In the genomic region with DNA sequence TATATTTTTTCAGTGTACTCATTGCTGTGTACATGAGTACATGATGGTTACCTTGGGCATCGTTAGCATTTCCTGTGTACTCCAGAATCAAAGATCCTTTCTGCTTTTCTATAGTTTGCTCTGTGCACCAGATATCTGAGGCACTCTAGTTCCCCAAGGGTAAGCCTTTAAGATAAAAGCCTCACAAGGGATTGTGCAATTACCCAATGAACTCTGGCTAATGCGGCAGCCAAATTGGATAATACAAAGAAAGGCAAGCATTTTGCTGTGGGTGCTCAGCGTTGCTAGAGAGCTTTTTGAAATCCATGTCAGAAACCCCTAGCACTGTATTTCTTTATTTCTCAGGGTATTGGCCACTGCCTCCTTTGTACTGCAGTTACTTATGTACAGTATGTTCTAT, we compare ENCODE assay signal across 21 cellular contexts. TPM values are rescaled to one million over a fixed set of nuclear protein-coding genes. Genes with fewer than 3 reads are reported as not detected.
DNase-seq lines count a peak whose midpoint lies in the region; ATAC-seq and TF ChIP-seq lines count a peak whose summit lies in the region.
"Had no signal": no experiment of that assay in that cellular context is flagged by ENCODE, and none has a peak within 500 bp of the region (broad histone marks: within the 10 kb centered on the region; RNA-seq: fewer than 3 reads in every experiment).

No MANE protein-coding gene starts in this region.

- no peaks in the 10 kb centered on the region for H3K9me2 ChIP-seq in Karpas-422 (replicated peaks; ENCODE audit: insufficient read depth, low read length)

- H3K27ac ChIP-seq in Karpas-422 (ENCODE audit: low read length) (no peak overlapping the region), right cardiac atrium (ENCODE audit: low read length) (no peak overlapping the region), transverse colon (no peak overlapping the region)
- H3K27ac ChIP-seq: gastrocnemius medialis, GM23248, psoas muscle, SJCRH30, tibial artery had no signal

- no peaks in the 10 kb centered on the region for H3K9me3 ChIP-seq in Karpas-422 (ENCODE audit: low read length)
- no peaks in the 10 kb centered on the region for H3K9me3 ChIP-seq in right cardiac atrium (ENCODE audit: control insufficient read depth, low read length)
- no peaks in the 10 kb centered on the region for H3K9me3 ChIP-seq in transverse colon
- H3K9me3 ChIP-seq in Caco-2 = no peaks in the 10 kb centered on the region
- H3K9me3 ChIP-seq: gastrocnemius medialis, psoas muscle, SJCRH30, tibial artery had no signal

- H3K27ac Mint-ChIP-seq in Caco-2 (ENCODE audit: unreplicated experiment) = no peak overlapping the region
- H3K27ac Mint-ChIP-seq: activated CD4-positive, alpha-beta T cell treated with anti-CD3 and anti-CD28 coated beads for 36 hours; IgD-negative memory B cell; stimulated activated naive B cell treated with anti-CD40 and anti-IgM and Interleukin-4, amounts not matched to agents 10 μg/mL and 1 μg/mL and 100 μg/mL, for 72 hours had no signal

- no peak for TF ChIP-seq EP300 in transverse colon (IDR thresholded peaks at IDR 0.05; ENCODE audit: low read depth)

- no peaks in the 10 kb centered on the region for H3K79me2 ChIP-seq in Karpas-422 (ENCODE audit: low read length)

- H2AFZ ChIP-seq in Karpas-422 (ENCODE audit: low read length) = 0 out of 2 replicates have a peak overlapping the region, but pooled peaks have one; percentile 8
- H2AFZ ChIP-seq: GM23248 had no signal

- H4K20me1 ChIP-seq in Karpas-422 (ENCODE audit: insufficient read depth, low read depth, low read length) = no peaks in the 10 kb centered on the region

- CTCF ChIA-PET in Caco-2 (lab: Charles Lee) = no interaction called here

- no peak for TF ChIP-seq POLR2A in transverse colon (IDR thresholded peaks at IDR 0.05)

- 42% methylated on average over 3 of the region's 3 CpGs for WGBS in right cardiac atrium
- 74 to 100% methylated on average over 1 to 3 of the region's 3 CpGs for WGBS in transverse colon (ENCODE audit: low coverage in 1 of 2), 2 donors

- H3K27me3 Mint-ChIP-seq in Caco-2 (ENCODE audit: insufficient read depth, unreplicated experiment) = peaks cover 18% of the 10 kb centered on the region
- H3K27me3 Mint-ChIP-seq: activated CD4-positive, alpha-beta T cell treated with anti-CD3 and anti-CD28 coated beads for 36 hours; naive thymus-derived CD8-positive, alpha-beta T cell had no signal

- H3K9me3 Mint-ChIP-seq in Caco-2 (ENCODE audit: unreplicated experiment) = no peaks in the 10 kb centered on the region
- H3K9me3 Mint-ChIP-seq: IgD-negative memory B cell; stimulated activated naive B cell treated with anti-CD40 and anti-IgM and Interleukin-4, amounts not matched to agents 10 μg/mL and 1 μg/mL and 100 μg/mL, for 72 hours had no signal

- in situ Hi-C loops in transverse colon (cut with MboI; ENCODE audit: low pct_ligation_motif_present in 1 of 4, low pct_unique_long_range_greater_than_20kb in 1 of 4, low sequenced_read_pairs in 3 of 4) = no loop called here

- H3K4me3 ChIP-seq in Karpas-422 (ENCODE audit: low read length) (no peak overlapping the region), right cardiac atrium (ENCODE audit: low read length) (no peak overlapping the region), transverse colon (no peak overlapping the region), Caco-2 (ENCODE audit: low read depth, low read length) (no peak overlapping the region)
- H3K4me3 ChIP-seq: gastrocnemius medialis, GM23248, psoas muscle, SJCRH30, tibial artery had no signal

- no peaks in the 10 kb centered on the region for H3K4me1 Mint-ChIP-seq in Caco-2 (ENCODE audit: low read depth, unreplicated experiment)

- ATAC-seq in right cardiac atrium (peak; percentile 35 to 39), HG03095 (IDR thresholded peaks at IDR 0.05; ENCODE audit: unreplicated experiment) (no peak)
- ATAC-seq: activated CD4-positive, alpha-beta T cell treated with anti-CD3 and anti-CD28 coated beads for 36 hours; gastrocnemius medialis; naive thymus-derived CD8-positive, alpha-beta T cell; psoas muscle; stimulated activated naive B cell treated with anti-CD40 and anti-IgM and Interleukin-4, amounts not matched to agents 10 μg/mL and 1 μg/mL and 100 μg/mL, for 72 hours had no signal

- BruUV-seq in Caco-2 (replicated peaks; lab: Mats Ljungman, UMichigan) = no TSS peak

- H3K27me3 ChIP-seq in Karpas-422 (ENCODE audit: low read length) (no peaks in the 10 kb centered on the region), right cardiac atrium (ENCODE audit: control insufficient read depth, insufficient read depth) (no peaks in the 10 kb centered on the region), transverse colon (no peaks in the 10 kb centered on the region), Caco-2 (replicated peaks; ENCODE audit: control insufficient read depth, insufficient read depth, low read length) (no peaks in the 10 kb centered on the region)
- H3K27me3 ChIP-seq: gastrocnemius medialis, SJCRH30, tibial artery had no signal

- no peak overlapping the region for H3K9ac ChIP-seq in Karpas-422 (ENCODE audit: low read length)
- H3K9ac ChIP-seq: GM23248 had no signal

- no peak overlapping the region for H3K4me2 ChIP-seq in Karpas-422 (ENCODE audit: low read depth, low read length, poor library complexity, severe bottlenecking)

- intact Hi-C loops in right cardiac atrium (cut with DNase I) = no loop called here
- intact Hi-C loops in transverse colon (cut with DNase I; ENCODE audit: low total_unique reads) = no loop called here
- intact Hi-C loops in Caco-2 (cut with micrococcal nuclease; ENCODE audit: unreplicated experiment) = no loop called here

- DNase-seq in CD1c-positive myeloid dendritic cell (ENCODE audit: extremely low spot score) (peak; percentile 39), Karpas-422 (no peak), SK-N-DZ (ENCODE audit: low spot score) (peak; percentile 13), right cardiac atrium (no peak), NCI-H2171 (lab: John Stamatoyannopoulos, UW) (no peak), transverse colon (no peak), Caco-2 (no peak)
- DNase-seq: activated CD4-positive, alpha-beta T cell treated with anti-CD3 and anti-CD28 coated beads for 36 hours; activated CD8-positive, alpha-beta memory T cell treated with anti-CD3 and anti-CD28 coated beads, Interleukin-2, amount 50 U/mL, for 4 hours; gastrocnemius medialis; GM23248; naive thymus-derived CD8-positive, alpha-beta T cell; NCI-H1092 treated with DMSO at 0.1 percent for 48 hours; psoas muscle; SJCRH30; stimulated activated naive B cell treated with anti-CD40 and anti-IgM and Interleukin-4, amounts not matched to agents 10 μg/mL and 1 μg/mL and 100 μg/mL, for 72 hours; tibial artery had no signal

- H3K36me3 ChIP-seq in Karpas-422 (ENCODE audit: insufficient read depth, low read length) (no peaks in the 10 kb centered on the region), transverse colon (no peaks in the 10 kb centered on the region), Caco-2 (ENCODE audit: control insufficient read depth, insufficient read depth, low read length) (no peaks in the 10 kb centered on the region)
- H3K36me3 ChIP-seq: gastrocnemius medialis, SJCRH30, tibial artery had no signal

- no peak overlapping the region for H3K4me3 Mint-ChIP-seq in Caco-2 (ENCODE audit: unreplicated experiment)
- H3K4me3 Mint-ChIP-seq: activated CD4-positive, alpha-beta T cell treated with anti-CD3 and anti-CD28 coated beads for 36 hours; IgD-negative memory B cell; naive thymus-derived CD8-positive, alpha-beta T cell; stimulated activated naive B cell treated with anti-CD40 and anti-IgM and Interleukin-4, amounts not matched to agents 10 μg/mL and 1 μg/mL and 100 μg/mL, for 72 hours had no signal

- POLR2A ChIA-PET in Caco-2 (lab: Charles Lee) = no interaction called here

- no peaks in the 10 kb centered on the region for H3K36me3 Mint-ChIP-seq in Caco-2 (ENCODE audit: insufficient read depth, unreplicated experiment)
- H3K36me3 Mint-ChIP-seq: IgD-negative memory B cell; stimulated activated naive B cell treated with anti-CD40 and anti-IgM and Interleukin-4, amounts not matched to agents 10 μg/mL and 1 μg/mL and 100 μg/mL, for 72 hours had no signal

- TF ChIP-seq CTCF in transverse colon (IDR thresholded peaks at IDR 0.05) (no peak), Caco-2 (IDR thresholded peaks at IDR 0.05; ENCODE audit: insufficient read depth in 1 of 2, low read depth in 1 of 2, low read length in 1 of 2, severe bottlenecking in 1 of 2, unreplicated experiment in 1 of 2) (no peak)

- H3K4me1 ChIP-seq in Karpas-422 (ENCODE audit: low read length) (peaks cover 29% of the 10 kb centered on the region), right cardiac atrium (ENCODE audit: control insufficient read depth, insufficient read depth, low read length) (peaks cover 6% of the 10 kb centered on the region), transverse colon (peaks cover 0 to 15% (median 0%) of the 10 kb centered on the region in 4 donors), Caco-2 (no peaks in the 10 kb centered on the region)
- H3K4me1 ChIP-seq: gastrocnemius medialis, psoas muscle, SJCRH30 had no signal

RNA-seq across cellular contexts. Expression of a gene that starts 2.9 kb away (rescaled TPM):
- total RNA-seq in Karpas-422 (2014; rRNA removed; shearing (Covaris generic); ENCODE audit: low replicate concordance) = 0.22 TPM in 1 of 2 replicates, not detected in the other
- polyA plus RNA-seq in SK-N-DZ (2014; cell fraction: cytosol; rRNA removed) = not detected in 2 replicates
- polyA plus RNA-seq in SK-N-DZ (2014; cell fraction: nucleus; rRNA removed) = 0.24 TPM in 1 of 2 replicates, not detected in the other
- 10 to 100 TPM in 2 of 4 donors, 1 to 10 TPM in 2; 6.8 to 12.6 (median 9.9) TPM for total RNA-seq in right cardiac atrium
- polyA plus RNA-seq in right cardiac atrium = 7.9 TPM
- under 1 TPM in 2 of 4 donors, not detected in 2; 0.14 to 0.16 TPM for total RNA-seq in transverse colon
- not detected in 2 replicates for total RNA-seq in Caco-2 (2022)
- total RNA-seq: GM23248, lung microvascular endothelial cell, NCI-H460, SJCRH30 had no signal
- polyA plus RNA-seq: GM23248, IgD-negative memory B cell had no signal

Comparison
In these comparisons a context has a peak if more than half of its experiments do, and no peak if none do; other contexts are left out.
1. DNase-seq: peak in CD1c-positive myeloid dendritic cell (single experiment) and SK-N-DZ (single experiment); none in Karpas-422 (single experiment), right cardiac atrium (0 of 3), NCI-H2171 (single experiment), transverse colon (single experiment) and Caco-2 (0 of 2).